ENCODE assay signal across 9 cellular contexts in genomic region chr11:3903207-3903896, GRCh38. TPM values are rescaled to one million over a fixed set of nuclear protein-coding genes. Genes with fewer than 3 reads are reported as not detected.
DNase-seq lines count a peak whose midpoint lies in the region; ATAC-seq, FAIRE-seq and TF ChIP-seq lines count a peak whose summit lies in the region.
"Had no signal": no experiment of that assay in that cellular context is flagged by ENCODE, and none has a peak within 500 bp of the region (broad histone marks: within the 10 kb centered on the region; RNA-seq: fewer than 3 reads in every experiment).

No MANE protein-coding gene starts in this region.

- H2AFZ ChIP-seq in PC-9, result no peak overlapping the region

- no peak overlapping the region for H3K4me3 Mint-ChIP-seq in activated CD4-positive, alpha-beta memory T cell treated with anti-CD3 and anti-CD28 coated beads, Interleukin-2, amount 10 ng/mL, durations not matched to agents 7 days and 5 days

- no peaks in the 10 kb centered on the region for H3K9me3 Mint-ChIP-seq in activated CD4-positive, alpha-beta memory T cell treated with anti-CD3 and anti-CD28 coated beads, Interleukin-2, amount 10 ng/mL, durations not matched to agents 7 days and 5 days

- CTCF ChIA-PET in PC-9 (lab: Charles Lee), result interaction anchor here (0.7 kb wide), 1 partner anchor 32 kb away, joined by 3 read pairs; no protein-coding TSS in a partner anchor
- CTCF ChIA-PET in activated CD4-positive, alpha-beta memory T cell treated with anti-CD3 and anti-CD28 coated beads, Interleukin-2, amount 10 ng/mL, durations not matched to agents 7 days and 5 days (lab: Charles Lee), result interaction anchor here (1.5 to 3.3 kb wide), 3 partner anchors 49 to 169 kb away, joined by 4 to 18 read pairs (median 8); partner anchors contain the start of genes RHOG and STIM1

- FAIRE-seq in GM12891 (lab: Jason Lieb, UNC), result peak; percentile 28
- FAIRE-seq: H1 had no signal

- BruUV-seq in PC-9 (replicated peaks; lab: Mats Ljungman, UMichigan), result no TSS peak

- peaks cover 54% of the 10 kb centered on the region for H3K79me2 ChIP-seq in PC-9 (ENCODE audit: low read depth)

- H3K4me3 ChIP-seq in PC-9 (no peak overlapping the region), mucosa of descending colon (no peak overlapping the region)

- H3K4me1 ChIP-seq in PC-9 (replicated peaks; ENCODE audit: insufficient read depth) (peaks cover 72% of the 10 kb centered on the region), mucosa of descending colon (ENCODE audit: low read depth) (peaks cover 36% of the 10 kb centered on the region)

- TF ChIP-seq CTCF in PC-9 (conservative IDR thresholded peaks at IDR 0.05) (no peak), mucosa of descending colon (IDR thresholded peaks at IDR 0.05) (no peak)

- peak; percentile 49 for ATAC-seq in HG02759 (IDR thresholded peaks at IDR 0.05; ENCODE audit: unreplicated experiment)
- ATAC-seq in mucosa of descending colon, result peak; percentile 58
- no peak for ATAC-seq in GM19351 (IDR thresholded peaks at IDR 0.05; ENCODE audit: unreplicated experiment)

- H3K9me2 ChIP-seq in PC-9 (ENCODE audit: insufficient read depth), result no peaks in the 10 kb centered on the region

- H3K36me3 ChIP-seq in PC-9 (ENCODE audit: low read depth), result no peaks in the 10 kb centered on the region
- no peaks in the 10 kb centered on the region for H3K36me3 ChIP-seq in mucosa of descending colon (ENCODE audit: low read depth)

- H3K27me3 Mint-ChIP-seq in activated CD4-positive, alpha-beta memory T cell treated with anti-CD3 and anti-CD28 coated beads, Interleukin-2, amount 10 ng/mL, durations not matched to agents 7 days and 5 days, result no peaks in the 10 kb centered on the region

- H3K4me2 ChIP-seq in PC-9, result peak overlapping the region; percentile 93

- no peak for TF ChIP-seq POLR2A in GM12891 (IDR thresholded peaks at IDR 0.05; ENCODE audit: low read depth, low read length)

- H3K9me3 ChIP-seq in PC-9 (ENCODE audit: insufficient read depth, low read depth) (no peaks in the 10 kb centered on the region), mucosa of descending colon (no peaks in the 10 kb centered on the region)

- intact Hi-C loops in PC-9 (cut with micrococcal nuclease; ENCODE audit: unreplicated experiment) (no loop called here), mucosa of descending colon (cut with DNase I, micrococcal nuclease) (no loop called here)

- peaks cover 56% of the 10 kb centered on the region for H3F3A ChIP-seq in PC-9 (ENCODE audit: insufficient read depth, low read depth)

- POLR2A ChIA-PET in PC-9 (lab: Charles Lee; ENCODE audit: unreplicated experiment), result no interaction called here
- POLR2A ChIA-PET in activated CD4-positive, alpha-beta memory T cell treated with anti-CD3 and anti-CD28 coated beads, Interleukin-2, amount 10 ng/mL, durations not matched to agents 7 days and 5 days (lab: Charles Lee), result interaction anchor here (1.2 to 3.5 kb wide), 3 partner anchors 39 to 170 kb away, joined by 3 to 14 read pairs (median 6); partner anchors contain the start of gene STIM1

- H3K27ac Mint-ChIP-seq in activated CD4-positive, alpha-beta memory T cell treated with anti-CD3 and anti-CD28 coated beads, Interleukin-2, amount 10 ng/mL, durations not matched to agents 7 days and 5 days, result no peak overlapping the region

- H4K20me1 ChIP-seq in PC-9 (ENCODE audit: insufficient read depth), result no peaks in the 10 kb centered on the region

- DNase-seq in GM12891 (ENCODE audit: insufficient read length, low spot score) (no peak), PC-9 (peak in 1 of 2 experiments; percentile 67), mucosa of descending colon (no peak), NCI-H226 (no peak), SK-N-DZ (ENCODE audit: low spot score) (no peak)
- no peak for DNase-seq in activated CD4-positive, alpha-beta memory T cell treated with anti-CD3 and anti-CD28 coated beads, Interleukin-2, amount 10 ng/mL, durations not matched to agents 7 days and 5 days

- H3K4me1 Mint-ChIP-seq in activated CD4-positive, alpha-beta memory T cell treated with anti-CD3 and anti-CD28 coated beads, Interleukin-2, amount 10 ng/mL, durations not matched to agents 7 days and 5 days, result peaks cover 64% of the 10 kb centered on the region

- no peaks in the 10 kb centered on the region for H3K36me3 Mint-ChIP-seq in activated CD4-positive, alpha-beta memory T cell treated with anti-CD3 and anti-CD28 coated beads, Interleukin-2, amount 10 ng/mL, durations not matched to agents 7 days and 5 days (ENCODE audit: low read depth)

- H3K27me3 ChIP-seq in PC-9 (ENCODE audit: insufficient read depth, low read depth), result no peaks in the 10 kb centered on the region

- H3K27ac ChIP-seq in PC-9, result peak overlapping the region; percentile 100

TF ChIP-seq in GM12891, 5 proteins besides CTCF, POLR2A, EP300 and RAD21:
- no peak for TF ChIP-seq POLR2AphosphoS5 (IDR thresholded peaks at IDR 0.05; ENCODE audit: low read depth, low read length)
- peak; percentile 55 for TF ChIP-seq SPI1 (IDR thresholded peaks at IDR 0.05; ENCODE audit: low read depth, low read length)

RNA-seq across cellular contexts. Expression of gene STIM1, which starts 47.9 kb away (rescaled TPM):
- polyA plus RNA-seq in GM12891 (2012; ENCODE audit: low read depth, missing spikeins), result 33.2 TPM
- total RNA-seq in PC-9 (2021), result 26.8 and 28.3 TPM in 2 replicates
- 10 to 100 TPM; 56.1 to 74.8 (median 72.5) TPM for total RNA-seq in mucosa of descending colon
- polyA plus RNA-seq in SK-N-DZ (2014; cell fraction: cytosol; rRNA removed), result 21.6 and 22.2 TPM in 2 replicates
- polyA plus RNA-seq in SK-N-DZ (2014; cell fraction: nucleus; rRNA removed), result 12.5 and 12.8 TPM in 2 replicates
- total RNA-seq in activated CD4-positive, alpha-beta memory T cell treated with anti-CD3 and anti-CD28 coated beads, Interleukin-2, amount 10 ng/mL, durations not matched to agents 7 days and 5 days, result 100 to 1,000 TPM; 111 to 113 TPM
